ENCODE assay signal across 35 cellular contexts in the genomic region with DNA sequence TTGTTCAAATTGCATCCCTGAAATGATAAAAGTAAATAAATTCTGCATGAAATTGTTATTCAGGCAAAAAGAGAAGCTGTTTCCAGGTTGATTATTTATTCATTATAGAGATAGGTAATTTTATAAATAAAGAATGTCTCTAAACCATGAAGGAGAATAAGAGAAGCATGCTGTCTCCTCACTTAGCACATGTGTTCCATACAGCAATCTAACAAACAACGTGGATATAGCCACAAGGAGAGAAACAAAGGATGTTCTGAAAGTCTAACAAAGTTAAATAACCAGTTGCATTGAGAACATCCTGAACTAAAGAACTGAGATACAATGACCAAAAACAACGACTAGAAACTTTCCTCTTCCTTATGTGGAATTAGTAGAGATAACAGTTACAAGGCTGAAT.
"Had no signal": no experiment of that assay in that cellular context is flagged by ENCODE, and none has a peak within 500 bp of the region (broad histone marks: within the 10 kb centered on the region; RNA-seq: fewer than 3 reads in every experiment).

No MANE protein-coding gene starts in this region.

- H3K4me3 ChIP-seq: MG63 had no signal

- H3K36me3 ChIP-seq: MG63 had no signal

- H3K4me2 ChIP-seq: KMS-11 had no signal

- H3K27me3 ChIP-seq: MG63 had no signal

- H3K27ac ChIP-seq: KMS-11 had no signal

- H3K9ac ChIP-seq: KMS-11 had no signal

- DNase-seq: Karpas-422, Kasumi-1, MG63, MM.1S, MV-4-11, NCI-H1048, NCI-H1092, NCI-H1092 treated with DMSO at 0.1 percent for 48 hours, NCI-H1105, NCI-H1105 treated with DMSO at 0.1 percent for 48 hours, NCI-H1417, NCI-H1417 treated with DMSO at 0.1 percent for 48 hours, NCI-H1436, NCI-H1436 treated with DMSO at 0.1 percent for 48 hours, NCI-H146, NCI-H1694, NCI-H1694 treated with DMSO at 0.1 percent for 48 hours, NCI-H187, NCI-H187 treated with DMSO at 0.1 percent for 48 hours, NCI-H1930, NCI-H2029, NCI-H2029 treated with DMSO at 0.1 percent for 48 hours, NCI-H2081, NCI-H2081 treated with DMSO at 0.1 percent for 48 hours, NCI-H2107, NCI-H2171, NCI-H2171 treated with DMSO at 0.1 percent for 48 hours, NCI-H2227 treated with DMSO at 0.1 percent for 48 hours, NCI-H226, NCI-H345, NCI-H446, NCI-H446 treated with DMSO at 0.1 percent for 48 hours, NCI-H510A, NCI-H510A treated with DMSO at 0.1 percent for 48 hours had no signal

- H3K9me3 ChIP-seq: MG63 had no signal
